8 cellular contexts compared by ENCODE assay signal in the genomic region with DNA sequence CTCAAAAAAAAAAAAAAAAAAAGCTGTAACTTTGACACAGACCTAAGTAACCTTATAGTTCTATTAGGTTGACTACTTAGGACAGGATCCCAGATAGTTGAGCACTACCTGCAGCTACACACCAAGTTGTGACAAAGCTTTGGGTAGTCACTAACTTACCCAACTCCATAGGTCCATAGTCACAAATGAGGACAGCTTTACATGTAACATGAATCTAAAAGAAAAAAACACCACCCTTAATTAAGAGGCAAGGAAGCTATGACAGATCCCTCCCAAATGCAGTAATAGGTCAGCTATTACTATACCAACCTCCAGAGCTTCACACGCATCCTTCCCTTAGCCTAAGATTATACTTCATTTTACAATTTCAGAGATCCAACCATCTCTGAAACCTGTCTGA. TPM values are rescaled to one million over a fixed set of nuclear protein-coding genes. Genes with fewer than 3 reads are reported as not detected.
DNase-seq lines count a peak whose midpoint lies in the region; TF ChIP-seq lines count a peak whose summit lies in the region.

No MANE protein-coding gene starts in this region.

- BruUV-seq in OCI-LY7 (replicated peaks; lab: Mats Ljungman, UMichigan) = no TSS peak

- POLR2A ChIA-PET in OCI-LY7 (lab: Charles Lee) = interaction anchor here (0.5 to 3.2 kb wide), 14 partner anchors 11 to 806 kb away, joined by 3 to 22 read pairs (median 4); partner anchors contain the start of genes RCC1, STX12 and TAF12

- H2AFZ ChIP-seq in OCI-LY7 (ENCODE audit: low read length) (no peak overlapping the region), osteoblast (ENCODE audit: low read length) (no peak overlapping the region)

- H3K4me1 ChIP-seq in OCI-LY7 (ENCODE audit: insufficient read depth, low read length, poor library complexity, severe bottlenecking) (peaks cover 34% of the 10 kb centered on the region), ectodermal cell (ENCODE audit: control insufficient read depth, insufficient read depth, low read length) (peaks cover 6% of the 10 kb centered on the region), osteoblast (ENCODE audit: insufficient read depth, low read length) (peaks cover 25% of the 10 kb centered on the region)

- no peaks in the 10 kb centered on the region for H3K9me3 ChIP-seq in OCI-LY7 (ENCODE audit: low read length)
- no peaks in the 10 kb centered on the region for H3K9me3 ChIP-seq in ectodermal cell (ENCODE audit: control insufficient read depth, low read length)
- no peaks in the 10 kb centered on the region for H3K9me3 ChIP-seq in osteoblast (ENCODE audit: low read depth, low read length)

- peaks cover 37% of the 10 kb centered on the region for H3K79me2 ChIP-seq in OCI-LY7 (ENCODE audit: insufficient read depth, low read depth, low read length)
- peaks cover 24% of the 10 kb centered on the region for H3K79me2 ChIP-seq in osteoblast (ENCODE audit: insufficient read depth, low read length)

- TF ChIP-seq CTCF in OCI-LY7 (conservative IDR thresholded peaks at IDR 0.05; ENCODE audit: low read length) (no peak), osteoblast (IDR thresholded peaks at IDR 0.05; ENCODE audit: extremely low read depth, low read depth, low read length) (no peak)

- peak overlapping the region; percentile 85 for H3K27ac ChIP-seq in OCI-LY7 (ENCODE audit: low read depth, low read length, poor library complexity, severe bottlenecking)
- H3K27ac ChIP-seq in ectodermal cell (ENCODE audit: insufficient read depth, low read depth, low read length, poor library complexity, severe bottlenecking) = peak overlapping the region; percentile 9
- H3K27ac ChIP-seq in osteoblast (ENCODE audit: low read depth, low read length) = peak overlapping the region; percentile 42

- WGBS in ectodermal cell, 2 experiments = 94 to 95% methylated on average over 1 of the region's 1 CpG

- H3K4me2 ChIP-seq in OCI-LY7 (ENCODE audit: low read length) = peak overlapping the region; percentile 94
- peak overlapping the region; percentile 84 for H3K4me2 ChIP-seq in osteoblast (ENCODE audit: insufficient read depth, low read length)

- DNase-seq in ELR (ENCODE audit: low read depth) = peak; percentile 17
- no peak for DNase-seq in OCI-LY7 (ENCODE audit: low spot score)
- no peak for DNase-seq in osteoblast (ENCODE audit: insufficient read length, low spot score, missing footprints)
- no peak for DNase-seq in NCI-H1048 (lab: John Stamatoyannopoulos, UW)
- DNase-seq in NK-92 (lab: John Stamatoyannopoulos, UW; ENCODE audit: unreplicated experiment) = no peak
- DNase-seq in NCI-H2081 treated with DMSO at 0.1 percent for 48 hours (lab: John Stamatoyannopoulos, UW) = no peak
- DNase-seq in foreskin melanocyte = no peak

- intact Hi-C loops in OCI-LY7 (cut with micrococcal nuclease; ENCODE audit: unreplicated experiment) = no loop called here

- H3K9me2 ChIP-seq in OCI-LY7 (ENCODE audit: insufficient read depth, low read length) = no peaks in the 10 kb centered on the region

- peaks cover 55% of the 10 kb centered on the region for H3K36me3 ChIP-seq in OCI-LY7 (ENCODE audit: insufficient read depth, low read length)
- peaks cover 38% of the 10 kb centered on the region for H3K36me3 ChIP-seq in ectodermal cell (ENCODE audit: control insufficient read depth, insufficient read depth, low read length)
- H3K36me3 ChIP-seq in osteoblast (ENCODE audit: insufficient read depth, low read length) = peaks cover 37% of the 10 kb centered on the region

- peaks cover 14% of the 10 kb centered on the region for H3K27me3 ChIP-seq in ectodermal cell (ENCODE audit: control insufficient read depth, insufficient read depth, low read length, poor library complexity, severe bottlenecking)
- no peaks in the 10 kb centered on the region for H3K27me3 ChIP-seq in osteoblast (ENCODE audit: insufficient read depth, low read length)

- CTCF ChIA-PET in OCI-LY7 (lab: Charles Lee; ENCODE audit: unreplicated experiment) = interaction anchor here (0.5 to 1.0 kb wide), 2 partner anchors 25 to 26 kb away, joined by 3 read pairs; partner anchors contain the start of gene TRNAU1AP

- H4K20me1 ChIP-seq in OCI-LY7 (ENCODE audit: insufficient read depth, low read length) = peaks cover 24% of the 10 kb centered on the region
- peaks cover 40% of the 10 kb centered on the region for H4K20me1 ChIP-seq in osteoblast (ENCODE audit: insufficient read depth, low read length)

- peak overlapping the region; percentile 97 for H3K4me3 ChIP-seq in OCI-LY7 (ENCODE audit: low read depth, low read length, poor library complexity, severe bottlenecking)
- no peak overlapping the region for H3K4me3 ChIP-seq in ectodermal cell (ENCODE audit: insufficient read depth, low read depth, low read length)
- peak overlapping the region; percentile 80 for H3K4me3 ChIP-seq in osteoblast (ENCODE audit: insufficient read depth, low read length)

RNA-seq across cellular contexts. Expression of gene RAB42, which starts 12.7 kb away (rescaled TPM):
- not detected in 2 replicates for total RNA-seq in OCI-LY7 (2014; rRNA removed; shearing (Covaris generic))
- total RNA-seq in OCI-LY7 (2022) (not detected in 2 replicates), osteoblast (5.0 and 5.1 TPM in 2 replicates)
- 2.6 TPM for polyA plus RNA-seq in ectodermal cell (2013, experiment 1 of 4)
- polyA plus RNA-seq in ectodermal cell (2013, experiment 2 of 4) = 2.8 TPM
- polyA plus RNA-seq in ectodermal cell (2013, experiment 3 of 4) = 3.4 TPM
- polyA plus RNA-seq in ectodermal cell (2013, experiment 4 of 4) = 3.6 TPM

RNA-seq across cellular contexts. Expression of gene TRNAU1AP, which starts 26.5 kb away (rescaled TPM):
- total RNA-seq in OCI-LY7 (2014; rRNA removed; shearing (Covaris generic)) = 30.6 and 39.6 TPM in 2 replicates
- 41.8 and 47.7 TPM in 2 replicates for total RNA-seq in OCI-LY7 (2022)
- polyA plus RNA-seq in ectodermal cell (2013, experiment 1 of 4) = 42.1 TPM
- 50.2 TPM for polyA plus RNA-seq in ectodermal cell (2013, experiment 2 of 4)
- 40.5 TPM for polyA plus RNA-seq in ectodermal cell (2013, experiment 3 of 4)
- 40.3 TPM for polyA plus RNA-seq in ectodermal cell (2013, experiment 4 of 4)
- 23.2 and 28.3 TPM in 2 replicates for total RNA-seq in osteoblast

Comparison
In these comparisons a context has a peak if more than half of its experiments do, and no peak if none do; other contexts are left out.
1. H3K27ac ChIP-seq: peak in every context shown above with its lines; median percentile 85 in OCI-LY7; 42 in osteoblast; 9 in ectodermal cell.